In the genomic region with DNA sequence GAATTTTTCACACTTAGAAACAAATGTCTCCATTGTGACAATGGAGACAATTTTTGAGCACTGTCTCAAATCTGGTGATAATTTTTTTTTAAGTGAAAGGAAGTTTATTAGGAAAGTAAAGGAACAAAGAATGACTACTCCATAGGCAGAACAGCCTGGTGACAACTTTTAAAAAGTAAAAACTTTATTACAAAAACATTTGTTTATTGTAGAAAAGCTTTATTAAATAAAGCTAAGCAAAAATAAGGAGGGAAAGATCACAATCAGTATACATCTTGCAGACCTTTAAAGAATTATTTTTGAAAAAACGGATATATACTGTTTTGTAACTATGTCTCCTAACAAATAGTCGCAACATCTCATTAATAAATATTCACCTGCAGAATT, we compare ENCODE assay signal across 8 cellular contexts. TPM values are rescaled to one million over a fixed set of nuclear protein-coding genes. Genes with fewer than 3 reads are reported as not detected.
DNase-seq lines count a peak whose midpoint lies in the region; ATAC-seq and TF ChIP-seq lines count a peak whose summit lies in the region.

No MANE protein-coding gene starts in this region.

- peak overlapping the region; percentile 99 for H3K27ac Mint-ChIP-seq in activated CD4-positive, alpha-beta T cell treated with anti-CD3 and anti-CD28 coated beads, Interleukin-2, amount 10 ng/mL, durations not matched to agents 24 days and 14 days
- H3K27ac Mint-ChIP-seq in activated naive CD8-positive, alpha-beta T cell treated with anti-CD3 and anti-CD28 coated beads, Interleukin-2, amount 50 U/mL, for 24 hours, result peak overlapping the region; percentile 100

- H3K4me1 ChIP-seq in left lung (peaks cover 14 to 37% of the 10 kb centered on the region in 2 donors), thoracic aorta (ENCODE audit: control insufficient read depth in 1 of 2, low read depth in 2 of 2) (peaks cover 10 to 17% of the 10 kb centered on the region in 2 donors)

- peaks cover 23% of the 10 kb centered on the region for H3K36me3 Mint-ChIP-seq in activated CD4-positive, alpha-beta T cell treated with anti-CD3 and anti-CD28 coated beads, Interleukin-2, amount 10 ng/mL, durations not matched to agents 24 days and 14 days (ENCODE audit: low read depth)
- peaks cover 28% of the 10 kb centered on the region for H3K36me3 Mint-ChIP-seq in activated naive CD8-positive, alpha-beta T cell treated with anti-CD3 and anti-CD28 coated beads, Interleukin-2, amount 50 U/mL, for 24 hours (ENCODE audit: low read depth)

- H3K27me3 ChIP-seq in left lung (no peaks in the 10 kb centered on the region), thoracic aorta (replicated peaks; ENCODE audit: insufficient read depth) (no peaks in the 10 kb centered on the region)

- no peak for DNase-seq in activated CD4-positive, alpha-beta T cell treated with anti-CD3 and anti-CD28 coated beads, Interleukin-2, amount 10 ng/mL, durations not matched to agents 24 days and 14 days
- no peak for DNase-seq in activated CD4-positive, alpha-beta T cell treated with anti-CD3 and anti-CD28 coated beads for 48 hours
- DNase-seq in activated naive CD8-positive, alpha-beta T cell treated with anti-CD3 and anti-CD28 coated beads, Interleukin-2, amount 50 U/mL, for 24 hours, result no peak
- no peak for DNase-seq in left lung
- no peak for DNase-seq in thoracic aorta (ENCODE audit: low spot score)
- DNase-seq in GM03348 (ENCODE audit: low spot score), result no peak

- ATAC-seq in activated naive CD8-positive, alpha-beta T cell treated with anti-CD3 and anti-CD28 coated beads, Interleukin-2, amount 50 U/mL, for 24 hours, result no peak
- no peak for ATAC-seq in left lung
- no peak for ATAC-seq in thoracic aorta (ENCODE audit: insufficient number of reproducible peaks, low FRiP score, low read depth)
- ATAC-seq in GM18511 (IDR thresholded peaks at IDR 0.05; ENCODE audit: unreplicated experiment), result no peak
- ATAC-seq in GM18907 (IDR thresholded peaks at IDR 0.05; ENCODE audit: unreplicated experiment), result no peak

- intact Hi-C loops in activated CD4-positive, alpha-beta T cell treated with anti-CD3 and anti-CD28 coated beads, Interleukin-2, amount 10 ng/mL, durations not matched to agents 24 days and 14 days (cut with micrococcal nuclease), result loop anchor here (1.0 to 10.0 kb wide), 3 partner anchors 125 to 1874 kb away; a partner anchor contains a TSS
- intact Hi-C loops in left lung (cut with DNase I), result loop anchor here in 1 of 2 donors (10.0 kb wide), 1 partner anchor 124 kb away; a partner anchor contains a TSS

- H3K4me3 ChIP-seq in left lung (peak overlapping the region; percentile 57 to 68), thoracic aorta (peak overlapping the region; percentile 83)

- H3K9me3 Mint-ChIP-seq in activated CD4-positive, alpha-beta T cell treated with anti-CD3 and anti-CD28 coated beads, Interleukin-2, amount 10 ng/mL, durations not matched to agents 24 days and 14 days, result no peaks in the 10 kb centered on the region
- H3K9me3 Mint-ChIP-seq in activated naive CD8-positive, alpha-beta T cell treated with anti-CD3 and anti-CD28 coated beads, Interleukin-2, amount 50 U/mL, for 24 hours, result no peaks in the 10 kb centered on the region

- peaks cover 2% of the 10 kb centered on the region for H3K27me3 Mint-ChIP-seq in activated CD4-positive, alpha-beta T cell treated with anti-CD3 and anti-CD28 coated beads, Interleukin-2, amount 10 ng/mL, durations not matched to agents 24 days and 14 days
- H3K27me3 Mint-ChIP-seq in activated naive CD8-positive, alpha-beta T cell treated with anti-CD3 and anti-CD28 coated beads, Interleukin-2, amount 50 U/mL, for 24 hours, result no peaks in the 10 kb centered on the region

- H3K27ac ChIP-seq in left lung, result peak overlapping the region; percentile 85 to 89
- H3K27ac ChIP-seq in thoracic aorta, result peak overlapping the region in 1 of 2 donors; percentile 69

- peak overlapping the region; percentile 90 for H3K4me3 Mint-ChIP-seq in activated CD4-positive, alpha-beta T cell treated with anti-CD3 and anti-CD28 coated beads, Interleukin-2, amount 10 ng/mL, durations not matched to agents 24 days and 14 days
- H3K4me3 Mint-ChIP-seq in activated naive CD8-positive, alpha-beta T cell treated with anti-CD3 and anti-CD28 coated beads, Interleukin-2, amount 50 U/mL, for 24 hours, result peak overlapping the region; percentile 98

- H3K4me1 Mint-ChIP-seq in activated CD4-positive, alpha-beta T cell treated with anti-CD3 and anti-CD28 coated beads, Interleukin-2, amount 10 ng/mL, durations not matched to agents 24 days and 14 days, result peaks cover 57% of the 10 kb centered on the region
- H3K4me1 Mint-ChIP-seq in activated naive CD8-positive, alpha-beta T cell treated with anti-CD3 and anti-CD28 coated beads, Interleukin-2, amount 50 U/mL, for 24 hours, result peaks cover 78% of the 10 kb centered on the region

- TF ChIP-seq CTCF in left lung (IDR thresholded peaks at IDR 0.05) (no peak), thoracic aorta (IDR thresholded peaks at IDR 0.05) (no peak)

- H3K9me3 ChIP-seq in left lung (no peaks in the 10 kb centered on the region), thoracic aorta (no peaks in the 10 kb centered on the region)

- H3K36me3 ChIP-seq in left lung (peaks cover 0 to 4% of the 10 kb centered on the region in 2 donors), thoracic aorta (no peaks in the 10 kb centered on the region)

RNA-seq across cellular contexts. Expression of a gene that starts 0.7 kb away (rescaled TPM):
- total RNA-seq in activated CD4-positive, alpha-beta T cell treated with anti-CD3 and anti-CD28 coated beads, Interleukin-2, amount 10 ng/mL, durations not matched to agents 24 days and 14 days, result 13.3 and 16.3 TPM in 2 replicates
- total RNA-seq in left lung (1 to 10 TPM; 8.6 to 8.9 TPM), thoracic aorta (1 to 10 TPM; 3.8 to 8.4 TPM)

RNA-seq across cellular contexts. Expression of a gene that starts 6.0 kb away (rescaled TPM):
- total RNA-seq in activated CD4-positive, alpha-beta T cell treated with anti-CD3 and anti-CD28 coated beads, Interleukin-2, amount 10 ng/mL, durations not matched to agents 24 days and 14 days, result 65.0 and 70.7 TPM in 2 replicates
- total RNA-seq in left lung (10 to 100 TPM; 31.2 to 39.0 TPM), thoracic aorta (10 to 100 TPM; 16.5 to 26.9 TPM)
